Comparison of ENCODE assay signal across 27 cellular contexts in genomic region chr4:100224160-100224559, GRCh38. TPM values are rescaled to one million over a fixed set of nuclear protein-coding genes. Genes with fewer than 3 reads are reported as not detected.
A peak's percentile ranks its signal among the peaks of the same experiment; 100 is the strongest.
DNase-seq lines count a peak whose midpoint lies in the region; ATAC-seq and TF ChIP-seq lines count a peak whose summit lies in the region.
"Had no signal": no experiment of that assay in that cellular context is flagged by ENCODE, and none has a peak within 500 bp of the region (broad histone marks: within the 10 kb centered on the region; RNA-seq: fewer than 3 reads in every experiment).

No MANE protein-coding gene starts in this region.

- intact Hi-C loops in right cardiac atrium (cut with DNase I) (no loop called here), posterior vena cava (cut with DNase I) (no loop called here), A673 (cut with micrococcal nuclease; ENCODE audit: unreplicated experiment) (no loop called here)

- peaks cover 6% of the 10 kb centered on the region for H3K4me1 Mint-ChIP-seq in neural progenitor cell
- H3K4me1 Mint-ChIP-seq: CD14-positive monocyte; CD4-positive, alpha-beta memory T cell; CD4-positive, CD25-positive, alpha-beta regulatory T cell; CD8-positive, alpha-beta memory T cell had no signal

- ATAC-seq in right cardiac atrium = no peak
- ATAC-seq: A549 had no signal

- H4K20me1 ChIP-seq in neural progenitor cell (ENCODE audit: low read depth) = no peaks in the 10 kb centered on the region
- H4K20me1 ChIP-seq in MM.1S (ENCODE audit: insufficient read depth, low read length) = no peaks in the 10 kb centered on the region
- H4K20me1 ChIP-seq: BLaER1 had no signal

- no peak overlapping the region for H3K4me3 Mint-ChIP-seq in neural progenitor cell
- H3K4me3 Mint-ChIP-seq: CD14-positive monocyte; CD4-positive, CD25-positive, alpha-beta regulatory T cell; CD8-positive, alpha-beta memory T cell had no signal

- H3K36me3 ChIP-seq in cardiac muscle cell (no peaks in the 10 kb centered on the region), neural progenitor cell (no peaks in the 10 kb centered on the region), A673 (ENCODE audit: insufficient read depth, low read length, poor library complexity, severe bottlenecking) (no peaks in the 10 kb centered on the region), MM.1S (replicated peaks; ENCODE audit: insufficient read depth, low read length) (no peaks in the 10 kb centered on the region)
- H3K36me3 ChIP-seq: BE2C, BLaER1 had no signal

- H3K36me3 Mint-ChIP-seq in neural progenitor cell = no peaks in the 10 kb centered on the region
- H3K36me3 Mint-ChIP-seq: CD14-positive monocyte; CD4-positive, CD25-positive, alpha-beta regulatory T cell had no signal

- DNase-seq in cardiac muscle cell (ENCODE audit: low read depth in 1 of 2, low spot score in 1 of 2) (no peak), right cardiac atrium (no peak), neural progenitor cell (ENCODE audit: low spot score) (peak; percentile 16), posterior vena cava (ENCODE audit: low spot score) (peak; percentile 66), NCI-H1092 (lab: John Stamatoyannopoulos, UW) (no peak), A673 (ENCODE audit: low spot score) (no peak), MM.1S (no peak)
- DNase-seq: ACHN; BE2C; C1 segment of cervical spinal cord; CD4-positive, alpha-beta memory T cell; CD4-positive, CD25-positive, alpha-beta regulatory T cell; CD8-positive, alpha-beta memory T cell; COR-L47; DMS 273 treated with DMSO at 0.1 percent for 48 hours; DMS153; DMS53; DMS79; DND-41; EL; GDM1 had no signal

- BruUV-seq in A673 (replicated peaks; lab: Mats Ljungman, UMichigan) = no TSS peak

- H3K4me2 ChIP-seq in neural progenitor cell = peak overlapping the region; percentile 23
- no peak overlapping the region for H3K4me2 ChIP-seq in MM.1S (ENCODE audit: low read depth, low read length)
- H3K4me2 ChIP-seq: A549, BLaER1 had no signal

- H3K4me1 ChIP-seq in cardiac muscle cell (ENCODE audit: low read depth) = peaks cover 12% of the 10 kb centered on the region
- no peaks in the 10 kb centered on the region for H3K4me1 ChIP-seq in right cardiac atrium (ENCODE audit: control insufficient read depth, insufficient read depth, low read length)
- peaks cover 27% of the 10 kb centered on the region for H3K4me1 ChIP-seq in neural progenitor cell
- H3K4me1 ChIP-seq in A673 (ENCODE audit: insufficient read depth, low read length, poor library complexity, severe bottlenecking) = peaks cover 4% of the 10 kb centered on the region
- no peaks in the 10 kb centered on the region for H3K4me1 ChIP-seq in MM.1S (ENCODE audit: low read length)
- H3K4me1 ChIP-seq: A549, BE2C, BLaER1 had no signal

- H3K9ac ChIP-seq in neural progenitor cell (no peak overlapping the region), MM.1S (ENCODE audit: low read length) (no peak overlapping the region)
- H3K9ac ChIP-seq: BLaER1 had no signal

- H3K9me3 Mint-ChIP-seq in neural progenitor cell = peaks cover 32% of the 10 kb centered on the region

- no peaks in the 10 kb centered on the region for H3K9me3 ChIP-seq in cardiac muscle cell (ENCODE audit: low read depth)
- H3K9me3 ChIP-seq in right cardiac atrium (ENCODE audit: control insufficient read depth, low read length) = peaks cover 5% of the 10 kb centered on the region
- H3K9me3 ChIP-seq in neural progenitor cell (ENCODE audit: low read depth) = no peaks in the 10 kb centered on the region
- peaks cover 5% of the 10 kb centered on the region for H3K9me3 ChIP-seq in A673 (ENCODE audit: low read depth, low read length, poor library complexity, severe bottlenecking)
- no peaks in the 10 kb centered on the region for H3K9me3 ChIP-seq in MM.1S (replicated peaks; ENCODE audit: insufficient read depth, low read length)
- H3K9me3 ChIP-seq: A549, BE2C had no signal

- H3F3A ChIP-seq in neural progenitor cell (ENCODE audit: low read depth) (peaks cover 18% of the 10 kb centered on the region), MM.1S (ENCODE audit: insufficient read depth, low read length) (no peaks in the 10 kb centered on the region)

- H3K79me2 ChIP-seq in neural progenitor cell (ENCODE audit: low read depth) (no peaks in the 10 kb centered on the region), MM.1S (ENCODE audit: low read length) (no peaks in the 10 kb centered on the region)

- peaks cover 4% of the 10 kb centered on the region for H3K27me3 Mint-ChIP-seq in neural progenitor cell (ENCODE audit: insufficient read depth, low read depth)
- H3K27me3 Mint-ChIP-seq: CD4-positive, CD25-positive, alpha-beta regulatory T cell had no signal

- POLR2A ChIA-PET in A673 (lab: Charles Lee; ENCODE audit: low non-redundant PET) = no interaction called here

- no peak overlapping the region for H3K27ac Mint-ChIP-seq in neural progenitor cell
- H3K27ac Mint-ChIP-seq: CD14-positive monocyte; CD4-positive, alpha-beta memory T cell; CD4-positive, CD25-positive, alpha-beta regulatory T cell; CD8-positive, alpha-beta memory T cell had no signal

- H2AFZ ChIP-seq in neural progenitor cell (replicated peaks) = no peak overlapping the region
- H2AFZ ChIP-seq in MM.1S (ENCODE audit: low read length) = no peak overlapping the region

- H3K27me3 ChIP-seq in cardiac muscle cell (no peaks in the 10 kb centered on the region), right cardiac atrium (ENCODE audit: control insufficient read depth, insufficient read depth) (no peaks in the 10 kb centered on the region), neural progenitor cell (no peaks in the 10 kb centered on the region), A673 (replicated peaks; ENCODE audit: insufficient read depth, low read depth, low read length, poor library complexity) (no peaks in the 10 kb centered on the region), MM.1S (replicated peaks; ENCODE audit: insufficient read depth, low read length) (no peaks in the 10 kb centered on the region)
- H3K27me3 ChIP-seq: BE2C, BLaER1 had no signal

- CTCF ChIA-PET in A673 (lab: Charles Lee) = interaction anchor here (0.5 kb wide), 1 partner anchor 1099 kb away, joined by 5 read pairs; no protein-coding TSS in a partner anchor

- H3K27ac ChIP-seq in cardiac muscle cell = peak overlapping the region; percentile 95
- H3K27ac ChIP-seq in right cardiac atrium (ENCODE audit: low read length) = no peak overlapping the region
- no peak overlapping the region for H3K27ac ChIP-seq in neural progenitor cell
- no peak overlapping the region for H3K27ac ChIP-seq in A673 (ENCODE audit: low read depth, low read length, poor library complexity, severe bottlenecking)
- no peak overlapping the region for H3K27ac ChIP-seq in MM.1S (ENCODE audit: low read length)
- H3K27ac ChIP-seq: 22Rv1, A549, BLaER1 had no signal

- no peak overlapping the region for H3K4me3 ChIP-seq in cardiac muscle cell
- H3K4me3 ChIP-seq in right cardiac atrium (ENCODE audit: low read length) = no peak overlapping the region
- no peak overlapping the region for H3K4me3 ChIP-seq in neural progenitor cell
- H3K4me3 ChIP-seq in A673 (ENCODE audit: low read depth, low read length, poor library complexity, severe bottlenecking) = no peak overlapping the region
- H3K4me3 ChIP-seq in MM.1S (ENCODE audit: low read length) = no peak overlapping the region
- H3K4me3 ChIP-seq: A549, BLaER1, GM12878 had no signal

- TF ChIP-seq CTCF in cardiac muscle cell (IDR thresholded peaks at IDR 0.05; ENCODE audit: low read depth, low read length) (no peak), neural progenitor cell (IDR thresholded peaks at IDR 0.05) (no peak), A673 (conservative IDR thresholded peaks at IDR 0.05; ENCODE audit: low read depth, low read length) (no peak), MM.1S (IDR thresholded peaks at IDR 0.05; ENCODE audit: low read length) (no peak)

- no peaks in the 10 kb centered on the region for H3K9me2 ChIP-seq in MM.1S (replicated peaks; ENCODE audit: insufficient read depth, low read length)

RNA-seq across cellular contexts. Expression of gene DDIT4L, which starts 33.9 kb away (rescaled TPM):
- total RNA-seq in cardiac muscle cell = 4.0 and 5.0 TPM in 2 replicates
- polyA plus RNA-seq in cardiac muscle cell = 3.9 and 4.6 TPM in 2 replicates
- 1 to 10 TPM; 1.1 to 3.6 (median 2.1) TPM for total RNA-seq in right cardiac atrium
- polyA plus RNA-seq in right cardiac atrium = 2.3 TPM
- total RNA-seq in neural progenitor cell (ENCODE audit: low replicate concordance) = 26.9 and 45.9 TPM in 2 replicates
- 1 to 10 TPM; 4.4 to 9.8 TPM for total RNA-seq in posterior vena cava
- total RNA-seq in A673 (2021) = 0.15 and 0.26 TPM in 2 replicates
- total RNA-seq: CD4-positive, alpha-beta memory T cell; CD4-positive, CD25-positive, alpha-beta regulatory T cell; CD8-positive, alpha-beta memory T cell; Daoy had no signal
- polyA plus RNA-seq: CD4-positive, CD25-positive, alpha-beta regulatory T cell had no signal

Comparison
In these comparisons a context has a peak if more than half of its experiments do, and no peak if none do; other contexts are left out.
1. DNase-seq: peak in neural progenitor cell (single experiment) and posterior vena cava (single experiment); none in cardiac muscle cell (0 of 2), right cardiac atrium (0 of 3), NCI-H1092 (single experiment), A673 (single experiment) and MM.1S (single experiment).